Comparison of ENCODE assay signal across 1 cellular context in the genomic region with DNA sequence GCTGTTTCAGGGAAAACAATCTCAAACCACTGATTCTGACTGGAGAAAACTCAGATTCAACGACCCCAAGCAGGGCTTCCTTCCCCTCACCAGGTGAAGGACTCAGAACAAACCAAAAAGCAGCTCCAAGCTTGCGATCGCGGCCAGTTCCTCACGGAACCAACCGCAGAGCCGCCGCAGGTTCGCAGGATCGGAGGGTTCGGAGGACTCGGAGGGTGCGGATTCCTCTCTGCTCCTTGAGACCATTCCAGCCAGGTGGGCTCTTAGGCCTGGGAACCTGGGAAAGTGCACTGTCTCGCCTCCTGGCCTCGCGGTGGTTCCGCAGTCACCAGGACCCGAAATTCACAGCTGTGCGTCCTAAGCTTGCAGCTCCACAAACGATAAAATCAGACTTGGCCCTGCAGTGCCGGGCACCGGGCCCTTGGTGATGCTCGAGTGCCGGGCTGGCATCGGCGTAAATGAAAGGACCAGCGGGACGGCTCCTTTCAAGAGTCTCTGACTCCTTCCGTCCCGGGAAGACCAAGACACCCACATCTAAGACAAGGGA.
TF ChIP-seq lines count a peak whose summit lies in the region.

No MANE protein-coding gene starts in this region.

TF ChIP-seq in HepG2, 621 proteins besides CTCF, POLR2A, EP300 and RAD21 (continued from another document and continues in another):
- TF ChIP-seq, protein P1, sequence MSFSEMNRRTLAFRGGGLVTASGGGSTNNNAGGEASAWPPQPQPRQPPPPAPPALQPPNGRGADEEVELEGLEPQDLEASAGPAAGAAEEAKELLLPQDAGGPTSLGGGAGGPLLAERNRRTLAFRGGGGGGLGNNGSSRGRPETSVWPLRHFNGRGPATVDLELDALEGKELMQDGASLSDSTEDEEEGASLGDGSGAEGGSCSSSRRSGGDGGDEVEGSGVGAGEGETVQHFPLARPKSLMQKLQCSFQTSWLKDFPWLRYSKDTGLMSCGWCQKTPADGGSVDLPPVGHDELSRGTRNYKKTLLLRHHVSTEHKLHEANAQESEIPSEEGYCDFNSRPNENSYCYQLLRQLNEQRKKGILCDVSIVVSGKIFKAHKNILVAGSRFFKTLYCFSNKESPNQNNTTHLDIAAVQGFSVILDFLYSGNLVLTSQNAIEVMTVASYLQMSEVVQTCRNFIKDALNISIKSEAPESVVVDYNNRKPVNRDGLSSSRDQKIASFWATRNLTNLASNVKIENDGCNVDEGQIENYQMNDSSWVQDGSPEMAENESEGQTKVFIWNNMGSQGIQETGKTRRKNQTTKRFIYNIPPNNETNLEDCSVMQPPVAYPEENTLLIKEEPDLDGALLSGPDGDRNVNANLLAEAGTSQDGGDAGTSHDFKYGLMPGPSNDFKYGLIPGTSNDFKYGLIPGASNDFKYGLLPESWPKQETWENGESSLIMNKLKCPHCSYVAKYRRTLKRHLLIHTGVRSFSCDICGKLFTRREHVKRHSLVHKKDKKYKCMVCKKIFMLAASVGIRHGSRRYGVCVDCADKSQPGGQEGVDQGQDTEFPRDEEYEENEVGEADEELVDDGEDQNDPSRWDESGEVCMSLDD (CRISPR knock-in tag; IDR thresholded peaks at IDR 0.05; ENCODE audit: borderline replicate concordance), result no peak
- TF ChIP-seq, protein P2, sequence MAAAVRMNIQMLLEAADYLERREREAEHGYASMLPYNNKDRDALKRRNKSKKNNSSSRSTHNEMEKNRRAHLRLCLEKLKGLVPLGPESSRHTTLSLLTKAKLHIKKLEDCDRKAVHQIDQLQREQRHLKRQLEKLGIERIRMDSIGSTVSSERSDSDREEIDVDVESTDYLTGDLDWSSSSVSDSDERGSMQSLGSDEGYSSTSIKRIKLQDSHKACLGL (CRISPR knock-in tag; IDR thresholded peaks at IDR 0.05), result peak; percentile 69; the same call in 1 of the 2 replicates
- TF ChIP-seq, protein P3, sequence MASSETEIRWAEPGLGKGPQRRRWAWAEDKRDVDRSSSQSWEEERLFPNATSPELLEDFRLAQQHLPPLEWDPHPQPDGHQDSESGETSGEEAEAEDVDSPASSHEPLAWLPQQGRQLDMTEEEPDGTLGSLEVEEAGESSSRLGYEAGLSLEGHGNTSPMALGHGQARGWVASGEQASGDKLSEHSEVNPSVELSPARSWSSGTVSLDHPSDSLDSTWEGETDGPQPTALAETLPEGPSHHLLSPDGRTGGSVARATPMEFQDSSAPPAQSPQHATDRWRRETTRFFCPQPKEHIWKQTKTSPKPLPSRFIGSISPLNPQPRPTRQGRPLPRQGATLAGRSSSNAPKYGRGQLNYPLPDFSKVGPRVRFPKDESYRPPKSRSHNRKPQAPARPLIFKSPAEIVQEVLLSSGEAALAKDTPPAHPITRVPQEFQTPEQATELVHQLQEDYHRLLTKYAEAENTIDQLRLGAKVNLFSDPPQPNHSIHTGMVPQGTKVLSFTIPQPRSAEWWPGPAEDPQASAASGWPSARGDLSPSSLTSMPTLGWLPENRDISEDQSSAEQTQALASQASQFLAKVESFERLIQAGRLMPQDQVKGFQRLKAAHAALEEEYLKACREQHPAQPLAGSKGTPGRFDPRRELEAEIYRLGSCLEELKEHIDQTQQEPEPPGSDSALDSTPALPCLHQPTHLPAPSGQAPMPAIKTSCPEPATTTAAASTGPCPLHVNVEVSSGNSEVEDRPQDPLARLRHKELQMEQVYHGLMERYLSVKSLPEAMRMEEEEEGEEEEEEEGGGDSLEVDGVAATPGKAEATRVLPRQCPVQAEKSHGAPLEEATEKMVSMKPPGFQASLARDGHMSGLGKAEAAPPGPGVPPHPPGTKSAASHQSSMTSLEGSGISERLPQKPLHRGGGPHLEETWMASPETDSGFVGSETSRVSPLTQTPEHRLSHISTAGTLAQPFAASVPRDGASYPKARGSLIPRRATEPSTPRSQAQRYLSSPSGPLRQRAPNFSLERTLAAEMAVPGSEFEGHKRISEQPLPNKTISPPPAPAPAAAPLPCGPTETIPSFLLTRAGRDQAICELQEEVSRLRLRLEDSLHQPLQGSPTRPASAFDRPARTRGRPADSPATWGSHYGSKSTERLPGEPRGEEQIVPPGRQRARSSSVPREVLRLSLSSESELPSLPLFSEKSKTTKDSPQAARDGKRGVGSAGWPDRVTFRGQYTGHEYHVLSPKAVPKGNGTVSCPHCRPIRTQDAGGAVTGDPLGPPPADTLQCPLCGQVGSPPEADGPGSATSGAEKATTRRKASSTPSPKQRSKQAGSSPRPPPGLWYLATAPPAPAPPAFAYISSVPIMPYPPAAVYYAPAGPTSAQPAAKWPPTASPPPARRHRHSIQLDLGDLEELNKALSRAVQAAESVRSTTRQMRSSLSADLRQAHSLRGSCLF (CRISPR knock-in tag; IDR thresholded peaks at IDR 0.05; ENCODE audit: borderline replicate concordance), result no peak
- TF ChIP-seq ZNF441 (CRISPR knock-in tag; IDR thresholded peaks at IDR 0.05; ENCODE audit: borderline replicate concordance), result no peak
- no peak for TF ChIP-seq HOXA3 (CRISPR knock-in tag; IDR thresholded peaks at IDR 0.05)
- no peak; the same call in 1 of the 2 replicates for TF ChIP-seq RXRA (CRISPR knock-in tag; IDR thresholded peaks at IDR 0.05)
- TF ChIP-seq ZBTB21 (CRISPR knock-in tag; IDR thresholded peaks at IDR 0.05), result 0 out of 2 replicates have a peak, but pooled peaks have one; percentile 17
- TF ChIP-seq SMAD3 (CRISPR knock-in tag; IDR thresholded peaks at IDR 0.05), result no peak
- TF ChIP-seq JUN (CRISPR knock-in tag; IDR thresholded peaks at IDR 0.05), result no peak
- no peak for TF ChIP-seq ZNF343 (CRISPR knock-in tag; IDR thresholded peaks at IDR 0.05)
- TF ChIP-seq ZNF724P (CRISPR knock-in tag; IDR thresholded peaks at IDR 0.05; ENCODE audit: borderline replicate concordance), result peak; percentile 42; the same call in 1 of the 2 replicates
- TF ChIP-seq ZNF670 (CRISPR knock-in tag; IDR thresholded peaks at IDR 0.05; ENCODE audit: borderline replicate concordance), result no peak
- no peak for TF ChIP-seq ZNF841 (CRISPR knock-in tag; IDR thresholded peaks at IDR 0.05; ENCODE audit: borderline replicate concordance)
- TF ChIP-seq ZFYVE20 (CRISPR knock-in tag; IDR thresholded peaks at IDR 0.05; ENCODE audit: borderline replicate concordance, low read depth), result 0 out of 2 replicates have a peak, but pooled peaks have one; percentile 18
- no peak for TF ChIP-seq SNAPC4 (CRISPR knock-in tag; IDR thresholded peaks at IDR 0.05)
- TF ChIP-seq FOSL1 (CRISPR knock-in tag; IDR thresholded peaks at IDR 0.05; ENCODE audit: borderline replicate concordance), result no peak
- 0 out of 2 replicates have a peak, but pooled peaks have one; percentile 43 for TF ChIP-seq GATAD2A (CRISPR knock-in tag; IDR thresholded peaks at IDR 0.05)
- TF ChIP-seq KAT8 (CRISPR knock-in tag; IDR thresholded peaks at IDR 0.05), result no peak
- peak; percentile 37 for TF ChIP-seq SRSF1 (optimal IDR thresholded peaks at IDR 0.05; ENCODE audit: low read depth, low read length)
- 0 out of 2 replicates have a peak, but pooled peaks have one; percentile 10 for TF ChIP-seq U2AF2 (IDR thresholded peaks at IDR 0.05; ENCODE audit: low read depth, low read length)
- no peak for TF ChIP-seq YEATS2 (CRISPR knock-in tag; IDR thresholded peaks at IDR 0.05; ENCODE audit: borderline replicate concordance)
- TF ChIP-seq ISX (CRISPR knock-in tag; conservative IDR thresholded peaks at IDR 0.05), result no peak
- TF ChIP-seq ZNF225 (CRISPR knock-in tag; IDR thresholded peaks at IDR 0.05), result peak; percentile 76; the same call in 1 of the 2 replicates
- no peak for TF ChIP-seq ZNF382 (CRISPR knock-in tag; IDR thresholded peaks at IDR 0.05; ENCODE audit: borderline replicate concordance)
- TF ChIP-seq, protein P4, sequence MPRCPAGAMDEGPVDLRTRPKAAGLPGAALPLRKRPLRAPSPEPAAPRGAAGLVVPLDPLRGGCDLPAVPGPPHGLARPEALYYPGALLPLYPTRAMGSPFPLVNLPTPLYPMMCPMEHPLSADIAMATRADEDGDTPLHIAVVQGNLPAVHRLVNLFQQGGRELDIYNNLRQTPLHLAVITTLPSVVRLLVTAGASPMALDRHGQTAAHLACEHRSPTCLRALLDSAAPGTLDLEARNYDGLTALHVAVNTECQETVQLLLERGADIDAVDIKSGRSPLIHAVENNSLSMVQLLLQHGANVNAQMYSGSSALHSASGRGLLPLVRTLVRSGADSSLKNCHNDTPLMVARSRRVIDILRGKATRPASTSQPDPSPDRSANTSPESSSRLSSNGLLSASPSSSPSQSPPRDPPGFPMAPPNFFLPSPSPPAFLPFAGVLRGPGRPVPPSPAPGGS (CRISPR knock-in tag; IDR thresholded peaks at IDR 0.05), result no peak
- TF ChIP-seq SRF (IDR thresholded peaks at IDR 0.05; ENCODE audit: low read depth, low read length), result no peak
- TF ChIP-seq, protein P5, sequence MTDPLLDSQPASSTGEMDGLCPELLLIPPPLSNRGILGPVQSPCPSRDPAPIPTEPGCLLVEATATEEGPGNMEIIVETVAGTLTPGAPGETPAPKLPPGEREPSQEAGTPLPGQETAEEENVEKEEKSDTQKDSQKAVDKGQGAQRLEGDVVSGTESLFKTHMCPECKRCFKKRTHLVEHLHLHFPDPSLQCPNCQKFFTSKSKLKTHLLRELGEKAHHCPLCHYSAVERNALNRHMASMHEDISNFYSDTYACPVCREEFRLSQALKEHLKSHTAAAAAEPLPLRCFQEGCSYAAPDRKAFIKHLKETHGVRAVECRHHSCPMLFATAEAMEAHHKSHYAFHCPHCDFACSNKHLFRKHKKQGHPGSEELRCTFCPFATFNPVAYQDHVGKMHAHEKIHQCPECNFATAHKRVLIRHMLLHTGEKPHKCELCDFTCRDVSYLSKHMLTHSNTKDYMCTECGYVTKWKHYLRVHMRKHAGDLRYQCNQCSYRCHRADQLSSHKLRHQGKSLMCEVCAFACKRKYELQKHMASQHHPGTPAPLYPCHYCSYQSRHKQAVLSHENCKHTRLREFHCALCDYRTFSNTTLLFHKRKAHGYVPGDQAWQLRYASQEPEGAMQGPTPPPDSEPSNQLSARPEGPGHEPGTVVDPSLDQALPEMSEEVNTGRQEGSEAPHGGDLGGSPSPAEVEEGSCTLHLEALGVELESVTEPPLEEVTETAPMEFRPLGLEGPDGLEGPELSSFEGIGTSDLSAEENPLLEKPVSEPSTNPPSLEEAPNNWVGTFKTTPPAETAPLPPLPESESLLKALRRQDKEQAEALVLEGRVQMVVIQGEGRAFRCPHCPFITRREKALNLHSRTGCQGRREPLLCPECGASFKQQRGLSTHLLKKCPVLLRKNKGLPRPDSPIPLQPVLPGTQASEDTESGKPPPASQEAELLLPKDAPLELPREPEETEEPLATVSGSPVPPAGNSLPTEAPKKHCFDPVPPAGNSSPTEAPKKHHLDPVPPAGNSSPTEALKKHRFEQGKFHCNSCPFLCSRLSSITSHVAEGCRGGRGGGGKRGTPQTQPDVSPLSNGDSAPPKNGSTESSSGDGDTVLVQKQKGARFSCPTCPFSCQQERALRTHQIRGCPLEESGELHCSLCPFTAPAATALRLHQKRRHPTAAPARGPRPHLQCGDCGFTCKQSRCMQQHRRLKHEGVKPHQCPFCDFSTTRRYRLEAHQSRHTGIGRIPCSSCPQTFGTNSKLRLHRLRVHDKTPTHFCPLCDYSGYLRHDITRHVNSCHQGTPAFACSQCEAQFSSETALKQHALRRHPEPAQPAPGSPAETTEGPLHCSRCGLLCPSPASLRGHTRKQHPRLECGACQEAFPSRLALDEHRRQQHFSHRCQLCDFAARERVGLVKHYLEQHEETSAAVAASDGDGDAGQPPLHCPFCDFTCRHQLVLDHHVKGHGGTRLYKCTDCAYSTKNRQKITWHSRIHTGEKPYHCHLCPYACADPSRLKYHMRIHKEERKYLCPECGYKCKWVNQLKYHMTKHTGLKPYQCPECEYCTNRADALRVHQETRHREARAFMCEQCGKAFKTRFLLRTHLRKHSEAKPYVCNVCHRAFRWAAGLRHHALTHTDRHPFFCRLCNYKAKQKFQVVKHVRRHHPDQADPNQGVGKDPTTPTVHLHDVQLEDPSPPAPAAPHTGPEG (CRISPR knock-in tag; IDR thresholded peaks at IDR 0.05), result no peak
- no peak for TF ChIP-seq ZNF33B (CRISPR knock-in tag; IDR thresholded peaks at IDR 0.05)
- no peak for TF ChIP-seq ZNF605 (CRISPR knock-in tag; IDR thresholded peaks at IDR 0.05)
- TF ChIP-seq HNF1B (CRISPR knock-in tag; IDR thresholded peaks at IDR 0.05), result no peak
- no peak for TF ChIP-seq NFIB (CRISPR knock-in tag; IDR thresholded peaks at IDR 0.05; ENCODE audit: borderline replicate concordance)
- no peak; the same call in 1 of the 2 replicates for TF ChIP-seq IRF2 (CRISPR knock-in tag; IDR thresholded peaks at IDR 0.05)
